In genomic region chr7:1669954-1670893, GRCh38 we compare ENCODE assay signal across 8 cellular contexts. TPM values are rescaled to one million over a fixed set of nuclear protein-coding genes. Genes with fewer than 3 reads are reported as not detected.
DNase-seq lines count a peak whose midpoint lies in the region; ATAC-seq and TF ChIP-seq lines count a peak whose summit lies in the region.

TSS of gene ELFN1 (plus strand) at chr7:1670277. CDS start at chr7:1744597, 74,320 bp downstream.

- H3K9me3 ChIP-seq in CD8-positive, alpha-beta T cell (ENCODE audit: low read length): no peaks in the 10 kb centered on the region
- no peaks in the 10 kb centered on the region for H3K9me3 ChIP-seq in endodermal cell (ENCODE audit: control insufficient read depth, low read length)

- peaks cover 11% of the 10 kb centered on the region for H3K4me1 Mint-ChIP-seq in CD8-positive, alpha-beta T cell (ENCODE audit: low read depth)
- H3K4me1 Mint-ChIP-seq in endodermal cell (peaks cover 4% of the 10 kb centered on the region), nephron progenitor cell (peaks cover 25% of the 10 kb centered on the region)

- TF ChIP-seq CTCF in CD8-positive, alpha-beta T cell (IDR thresholded peaks at IDR 0.05): no peak
- TF ChIP-seq CTCF in endodermal cell (conservative IDR thresholded peaks at IDR 0.05) (no peak), nephron progenitor cell (IDR thresholded peaks at IDR 0.05) (no peak)

- peaks cover 16% of the 10 kb centered on the region for H3K27me3 ChIP-seq in CD8-positive, alpha-beta T cell (ENCODE audit: insufficient read depth, low read length)
- peaks cover 55% of the 10 kb centered on the region for H3K27me3 ChIP-seq in endodermal cell (ENCODE audit: control insufficient read depth, insufficient read depth, low read length, poor library complexity, severe bottlenecking)

- ATAC-seq in CD8-positive, alpha-beta T cell: no peak
- ATAC-seq in GM21381 (IDR thresholded peaks at IDR 0.05; ENCODE audit: unreplicated experiment) (no peak), HG02571 (IDR thresholded peaks at IDR 0.05; ENCODE audit: unreplicated experiment) (no peak), HG02840 (IDR thresholded peaks at IDR 0.05; ENCODE audit: low FRiP score, unreplicated experiment) (no peak)

- no peak within 1 kb of the TSS for H3K4me3 ChIP-seq in CD8-positive, alpha-beta T cell (ENCODE audit: low read depth, low read length)
- peak within 1 kb of the TSS; percentile 62 for H3K4me3 ChIP-seq in endodermal cell (ENCODE audit: low read length)

- no peak within 1 kb of the TSS for H3K27ac ChIP-seq in CD8-positive, alpha-beta T cell (ENCODE audit: low read depth, low read length)
- peak within 1 kb of the TSS; percentile 68 for H3K27ac ChIP-seq in endodermal cell (ENCODE audit: low read depth, low read length)

- intact Hi-C loops in CD8-positive, alpha-beta T cell (cut with DNase I, micrococcal nuclease): loop anchor here in 1 of 2 experiments (5.0 kb wide), 1 partner anchor 72 kb away; no protein-coding TSS in a partner anchor

- peaks cover 27% of the 10 kb centered on the region for H3K27me3 Mint-ChIP-seq in CD8-positive, alpha-beta T cell (ENCODE audit: low read depth)
- H3K27me3 Mint-ChIP-seq in endodermal cell (ENCODE audit: insufficient read depth) (peaks cover 56% of the 10 kb centered on the region), nephron progenitor cell (ENCODE audit: low read depth, poor library complexity) (peaks cover 7% of the 10 kb centered on the region)

- peak within 1 kb of the TSS; percentile 52 for H3K4me3 Mint-ChIP-seq in CD8-positive, alpha-beta T cell
- H3K4me3 Mint-ChIP-seq in endodermal cell: peak within 1 kb of the TSS; percentile 51
- H3K4me3 Mint-ChIP-seq in nephron progenitor cell: peak within 1 kb of the TSS; percentile 74

- H3K9ac ChIP-seq in endodermal cell (ENCODE audit: extremely low read depth, low read length, poor library complexity, severe bottlenecking): no peak within 1 kb of the TSS

- peak in 1 of 7 experiments; percentile 2 for DNase-seq in CD8-positive, alpha-beta T cell
- DNase-seq in NCI-H128 (lab: John Stamatoyannopoulos, UW; ENCODE audit: unreplicated experiment): peak; percentile 65
- DNase-seq in endodermal cell: peak; percentile 91
- DNase-seq in nephron progenitor cell: peak; percentile 83
- DNase-seq in A172 (ENCODE audit: low spot score): no peak

- H3K9me3 Mint-ChIP-seq in CD8-positive, alpha-beta T cell: no peaks in the 10 kb centered on the region
- H3K9me3 Mint-ChIP-seq in endodermal cell: no peaks in the 10 kb centered on the region
- no peaks in the 10 kb centered on the region for H3K9me3 Mint-ChIP-seq in nephron progenitor cell

- no peaks in the 10 kb centered on the region for H3K36me3 Mint-ChIP-seq in CD8-positive, alpha-beta T cell
- no peaks in the 10 kb centered on the region for H3K36me3 Mint-ChIP-seq in endodermal cell (ENCODE audit: low read depth)
- H3K36me3 Mint-ChIP-seq in nephron progenitor cell (ENCODE audit: low read depth): no peaks in the 10 kb centered on the region

- peaks cover 23% of the 10 kb centered on the region for H3K4me1 ChIP-seq in CD8-positive, alpha-beta T cell (ENCODE audit: insufficient read depth, low read length)
- H3K4me1 ChIP-seq in endodermal cell (ENCODE audit: control insufficient read depth, insufficient read depth, low read length): no peaks in the 10 kb centered on the region

- no peak within 1 kb of the TSS for H3K27ac Mint-ChIP-seq in CD8-positive, alpha-beta T cell
- H3K27ac Mint-ChIP-seq in endodermal cell (no peak within 1 kb of the TSS), nephron progenitor cell (no peak within 1 kb of the TSS)

- WGBS in endodermal cell (ENCODE audit: insufficient coverage in 1 of 2, insufficient read length in 1 of 2), 2 experiments: 0 to 1% methylated on average over 16 to 104 of the region's 110 CpGs

- POLR2A ChIA-PET in CD8-positive, alpha-beta T cell (lab: Charles Lee): no interaction called here

- H3K36me3 ChIP-seq in CD8-positive, alpha-beta T cell (ENCODE audit: insufficient read depth, low read length): no peaks in the 10 kb centered on the region
- no peaks in the 10 kb centered on the region for H3K36me3 ChIP-seq in endodermal cell (ENCODE audit: control insufficient read depth, insufficient read depth, low read length)

- CTCF ChIA-PET in CD8-positive, alpha-beta T cell (lab: Charles Lee): no interaction called here

RNA-seq across cellular contexts. Expression of gene ELFN1, which starts in this region (rescaled TPM):
- not detected for total RNA-seq in CD8-positive, alpha-beta T cell
- total RNA-seq in endodermal cell: 1 to 10 TPM; 2.1 to 5.0 TPM
- polyA plus RNA-seq in endodermal cell (2013, experiment 1 of 2): 13.6 TPM
- 12.4 TPM for polyA plus RNA-seq in endodermal cell (2013, experiment 2 of 2)
- total RNA-seq in A172 (2014; rRNA removed; shearing (Covaris generic)): 5.3 and 6.1 TPM in 2 replicates
